In the genomic region with DNA sequence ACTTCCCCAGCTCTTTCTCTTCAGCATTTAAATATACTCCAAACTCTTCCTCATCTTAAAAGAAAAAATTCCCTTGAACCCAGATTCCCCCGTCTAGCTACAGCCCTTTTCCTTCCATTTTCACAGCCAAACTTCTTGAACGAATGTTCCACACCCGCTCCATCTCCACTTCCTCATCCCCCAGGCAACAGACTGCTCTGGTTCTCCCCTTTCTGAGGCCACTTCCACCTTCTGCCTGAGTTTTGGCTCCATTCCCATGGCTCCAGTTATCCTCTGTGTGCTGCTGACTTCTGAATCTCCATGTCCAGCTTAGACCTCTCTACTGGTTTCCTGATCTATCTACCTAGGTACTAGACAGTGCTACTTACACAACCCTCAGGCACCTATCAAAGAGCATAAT, we compare ENCODE assay signal across 16 cellular contexts.
"Had no signal": no experiment of that assay in that cellular context is flagged by ENCODE, and none has a peak within 500 bp of the region (broad histone marks: within the 10 kb centered on the region; RNA-seq: fewer than 3 reads in every experiment).

No MANE protein-coding gene starts in this region.

- DNase-seq: activated CD4-positive, alpha-beta T cell treated with anti-CD3 and anti-CD28 coated beads for 1 hour; activated CD4-positive, alpha-beta T cell treated with anti-CD3 and anti-CD28 coated beads, Interleukin-2, amount 50 U/mL, for 48 hours; activated CD8-positive, alpha-beta memory T cell treated with anti-CD3 and anti-CD28 coated beads, Interleukin-2, amount 10 ng/mL, durations not matched to agents 7 days and 5 days; activated effector memory CD4-positive, alpha-beta T cell treated with anti-CD3 and anti-CD28 coated beads, Interleukin-2, amount 50 U/mL, for 16 hours; activated naive CD8-positive, alpha-beta T cell treated with anti-CD3 and anti-CD28 coated beads, Interleukin-2, amount 10 ng/mL, durations not matched to agents 7 days and 5 days; activated T-cell treated with anti-CD3 and anti-CD28 coated beads, Interleukin-2, amount 50 U/mL, for 4 hours; aorta; dorsolateral prefrontal cortex; heart right ventricle; kidney; pancreas; stimulated activated CD4-positive, alpha-beta T cell treated with anti-CD3 and anti-CD28 coated beads, Interleukin-12 subunit alpha, Interleukin-12 subunit beta, amount 100 ng/mL, for 4 hours; T-helper 2 cell; upper lobe of right lung had no signal

- H3K4me3 Mint-ChIP-seq: activated CD8-positive, alpha-beta memory T cell treated with anti-CD3 and anti-CD28 coated beads, Interleukin-2, amount 10 ng/mL, durations not matched to agents 7 days and 5 days; activated naive CD8-positive, alpha-beta T cell treated with anti-CD3 and anti-CD28 coated beads, Interleukin-2, amount 10 ng/mL, durations not matched to agents 7 days and 5 days; activated T-cell treated with anti-CD3 and anti-CD28 coated beads, Interleukin-2, amount 50 U/mL, for 4 hours; mesothelial cell of epicardium; stimulated activated naive CD8-positive, alpha-beta T cell treated with anti-CD3 and anti-CD28 coated beads, Interleukin-15, Interleukin-2, amounts not matched to agents 100 ng/mL and 50 ng/mL, for 24 hours had no signal

- ATAC-seq: activated CD8-positive, alpha-beta memory T cell treated with anti-CD3 and anti-CD28 coated beads, Interleukin-2, amount 10 ng/mL, durations not matched to agents 7 days and 5 days; activated T-cell treated with anti-CD3 and anti-CD28 coated beads, Interleukin-2, amount 50 U/mL, for 4 hours; heart right ventricle; upper lobe of right lung had no signal

- H3K9me3 Mint-ChIP-seq: activated naive CD8-positive, alpha-beta T cell treated with anti-CD3 and anti-CD28 coated beads, Interleukin-2, amount 10 ng/mL, durations not matched to agents 7 days and 5 days; activated T-cell treated with anti-CD3 and anti-CD28 coated beads, Interleukin-2, amount 50 U/mL, for 4 hours; mesothelial cell of epicardium; stimulated activated naive CD8-positive, alpha-beta T cell treated with anti-CD3 and anti-CD28 coated beads, Interleukin-15, Interleukin-2, amounts not matched to agents 100 ng/mL and 50 ng/mL, for 24 hours had no signal

- H3K27ac Mint-ChIP-seq: activated CD8-positive, alpha-beta memory T cell treated with anti-CD3 and anti-CD28 coated beads, Interleukin-2, amount 10 ng/mL, durations not matched to agents 7 days and 5 days; activated naive CD8-positive, alpha-beta T cell treated with anti-CD3 and anti-CD28 coated beads, Interleukin-2, amount 10 ng/mL, durations not matched to agents 7 days and 5 days; mesothelial cell of epicardium; stimulated activated naive CD8-positive, alpha-beta T cell treated with anti-CD3 and anti-CD28 coated beads, Interleukin-15, Interleukin-2, amounts not matched to agents 100 ng/mL and 50 ng/mL, for 24 hours had no signal

- H3K27me3 Mint-ChIP-seq: activated CD8-positive, alpha-beta memory T cell treated with anti-CD3 and anti-CD28 coated beads, Interleukin-2, amount 10 ng/mL, durations not matched to agents 7 days and 5 days; activated naive CD8-positive, alpha-beta T cell treated with anti-CD3 and anti-CD28 coated beads, Interleukin-2, amount 10 ng/mL, durations not matched to agents 7 days and 5 days; stimulated activated naive CD8-positive, alpha-beta T cell treated with anti-CD3 and anti-CD28 coated beads, Interleukin-15, Interleukin-2, amounts not matched to agents 100 ng/mL and 50 ng/mL, for 24 hours had no signal

- H3K4me1 Mint-ChIP-seq: mesothelial cell of epicardium had no signal
